26 cellular contexts compared by ENCODE assay signal in the genomic region with DNA sequence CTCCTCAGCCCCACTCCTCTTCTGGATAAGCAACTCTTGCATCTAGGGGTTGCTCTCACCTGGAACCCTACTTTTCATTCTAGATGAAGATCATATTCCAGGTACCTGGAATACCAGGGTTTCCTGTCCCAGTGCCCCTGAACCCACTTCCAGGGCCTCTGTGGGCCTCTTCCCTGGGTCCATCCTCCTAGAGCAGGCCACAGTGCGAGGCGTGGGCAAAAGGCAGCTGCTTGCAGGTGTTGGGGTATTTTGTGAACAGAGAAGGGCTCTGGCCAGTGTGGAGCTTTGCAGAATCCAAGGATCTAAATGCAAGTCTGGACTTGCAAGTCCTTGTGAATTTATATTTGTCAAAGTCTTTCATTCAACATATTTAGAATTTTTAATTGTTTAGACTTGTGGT.
"Had no signal": no experiment of that assay in that cellular context is flagged by ENCODE, and none has a peak within 500 bp of the region (broad histone marks: within the 10 kb centered on the region; RNA-seq: fewer than 3 reads in every experiment).

No MANE protein-coding gene starts in this region.

- H3K27ac ChIP-seq: ascending aorta, KMS-11, SJCRH30, SK-N-MC had no signal

- ATAC-seq: activated CD8-positive, alpha-beta T cell treated with anti-CD3 and anti-CD28 coated beads for 36 hours; activated T-cell treated with anti-CD3 and anti-CD28 coated beads, Interleukin-2, amount 50 U/mL, for 72 hours; activated T-helper 17 cell treated with anti-CD3 and anti-CD28 coated beads, Interleukin-2, amount 50 U/mL, for 72 hours; Panc1 had no signal

- H3K9me3 ChIP-seq: ascending aorta, SJCRH30 had no signal

- H3K27me3 ChIP-seq: ascending aorta, SJCRH30 had no signal

- H3K36me3 Mint-ChIP-seq: activated naive CD8-positive, alpha-beta T cell treated with anti-CD3 and anti-CD28 coated beads for 36 hours had no signal

- H3K4me3 Mint-ChIP-seq: activated CD4-positive, alpha-beta T cell treated with anti-CD3 and anti-CD28 coated beads, Interleukin-2, amount 10 ng/mL, durations not matched to agents 24 days and 14 days; activated CD8-positive, alpha-beta T cell treated with anti-CD3 and anti-CD28 coated beads for 36 hours; activated naive CD8-positive, alpha-beta T cell treated with anti-CD3 and anti-CD28 coated beads for 36 hours; activated T-cell treated with anti-CD3 and anti-CD28 coated beads, Interleukin-2, amount 50 U/mL, for 72 hours; activated T-helper 17 cell treated with anti-CD3 and anti-CD28 coated beads, Interleukin-2, amount 50 U/mL, for 72 hours had no signal

- H3K4me1 ChIP-seq: ascending aorta, SJCRH30 had no signal

- H3K27ac Mint-ChIP-seq: activated CD4-positive, alpha-beta T cell treated with anti-CD3 and anti-CD28 coated beads, Interleukin-2, amount 10 ng/mL, durations not matched to agents 24 days and 14 days; activated CD8-positive, alpha-beta T cell treated with anti-CD3 and anti-CD28 coated beads for 36 hours; activated naive CD8-positive, alpha-beta T cell treated with anti-CD3 and anti-CD28 coated beads for 36 hours; activated T-cell treated with anti-CD3 and anti-CD28 coated beads, Interleukin-2, amount 50 U/mL, for 72 hours; activated T-helper 17 cell treated with anti-CD3 and anti-CD28 coated beads, Interleukin-2, amount 50 U/mL, for 72 hours had no signal

- H3K4me3 ChIP-seq: ascending aorta, SJCRH30, SK-N-MC had no signal

- H3K4me1 Mint-ChIP-seq: activated CD4-positive, alpha-beta T cell treated with anti-CD3 and anti-CD28 coated beads, Interleukin-2, amount 10 ng/mL, durations not matched to agents 24 days and 14 days; activated naive CD8-positive, alpha-beta T cell treated with anti-CD3 and anti-CD28 coated beads for 36 hours; activated T-helper 17 cell treated with anti-CD3 and anti-CD28 coated beads, Interleukin-2, amount 50 U/mL, for 72 hours had no signal

- DNase-seq: activated CD4-positive, alpha-beta T cell treated with anti-CD3 and anti-CD28 coated beads, Interleukin-2, amount 10 ng/mL, durations not matched to agents 24 days and 14 days; activated CD4-positive, alpha-beta T cell treated with anti-CD3 and anti-CD28 coated beads, Interleukin-2, amount 50 U/mL, for 4 hours; activated CD8-positive, alpha-beta T cell treated with anti-CD3 and anti-CD28 coated beads for 36 hours; activated effector memory CD4-positive, alpha-beta T cell treated with anti-CD3 and anti-CD28 coated beads, Interleukin-2, amount 50 U/mL, for 16 hours; activated naive CD4-positive, alpha-beta T cell; activated naive CD4-positive, alpha-beta T cell treated with anti-CD3 and anti-CD28 coated beads, Interleukin-2, amount 50 U/mL, for 16 hours; activated naive CD8-positive, alpha-beta T cell treated with anti-CD3 and anti-CD28 coated beads for 36 hours; activated T-cell treated with anti-CD3 and anti-CD28 coated beads, Interleukin-2, amount 50 U/mL, for 1 hour; activated T-cell treated with anti-CD3 and anti-CD28 coated beads, Interleukin-2, amount 50 U/mL, for 72 hours; amniotic stem cell; MM.1S; MV-4-11; NCI-H1092; NCI-H1436 treated with DMSO at 0.1 percent for 48 hours; NCI-H1694 treated with DMSO at 0.1 percent for 48 hours; NCI-H2029; NCI-H345; NCI-H524 treated with DMSO at 0.1 percent for 48 hours; SHP77; SJCRH30; T1000 had no signal

- H3K9ac ChIP-seq: KMS-11 had no signal

- H3K36me3 ChIP-seq: ascending aorta, SJCRH30 had no signal

- H3K4me2 ChIP-seq: KMS-11 had no signal

- H3K9me3 Mint-ChIP-seq: activated CD4-positive, alpha-beta T cell treated with anti-CD3 and anti-CD28 coated beads, Interleukin-2, amount 10 ng/mL, durations not matched to agents 24 days and 14 days; activated CD8-positive, alpha-beta T cell treated with anti-CD3 and anti-CD28 coated beads for 36 hours; activated naive CD8-positive, alpha-beta T cell treated with anti-CD3 and anti-CD28 coated beads for 36 hours; activated T-cell treated with anti-CD3 and anti-CD28 coated beads, Interleukin-2, amount 50 U/mL, for 72 hours; activated T-helper 17 cell treated with anti-CD3 and anti-CD28 coated beads, Interleukin-2, amount 50 U/mL, for 72 hours had no signal
